ENCODE assay signal across 8 cellular contexts in genomic region chr4:78056265-78057129, GRCh38. TPM values are rescaled to one million over a fixed set of nuclear protein-coding genes. Genes with fewer than 3 reads are reported as not detected.
DNase-seq lines count a peak whose midpoint lies in the region; ATAC-seq and TF ChIP-seq lines count a peak whose summit lies in the region.

No MANE protein-coding gene starts in this region.

- peaks cover 65% of the 10 kb centered on the region for H3K27me3 Mint-ChIP-seq in activated T-helper 1 cell treated with anti-CD3 and anti-CD28 coated beads, Interleukin-12 subunit alpha, Interleukin-12 subunit beta, Interleukin-2, Interleukin-4 antibody, amounts not matched to agents 30 ng/mL and 10 ng/mL and 1 ng/mL, durations not matched to agents 14 hours and 24 hours and 36 hours (ENCODE audit: insufficient read depth)
- H3K27me3 Mint-ChIP-seq in neural crest cell (ENCODE audit: low read depth) = peaks cover 32% of the 10 kb centered on the region

- no peak overlapping the region for H3K27ac Mint-ChIP-seq in activated T-helper 1 cell treated with anti-CD3 and anti-CD28 coated beads, Interleukin-12 subunit alpha, Interleukin-12 subunit beta, Interleukin-2, Interleukin-4 antibody, amounts not matched to agents 30 ng/mL and 10 ng/mL and 1 ng/mL, durations not matched to agents 14 hours and 24 hours and 36 hours
- peak overlapping the region; percentile 79 for H3K27ac Mint-ChIP-seq in neural crest cell (ENCODE audit: unreplicated experiment)

- H3K36me3 Mint-ChIP-seq in activated T-helper 1 cell treated with anti-CD3 and anti-CD28 coated beads, Interleukin-12 subunit alpha, Interleukin-12 subunit beta, Interleukin-2, Interleukin-4 antibody, amounts not matched to agents 30 ng/mL and 10 ng/mL and 1 ng/mL, durations not matched to agents 14 hours and 24 hours and 36 hours (ENCODE audit: low read depth) = peaks cover 3% of the 10 kb centered on the region
- no peaks in the 10 kb centered on the region for H3K36me3 Mint-ChIP-seq in neural crest cell (ENCODE audit: low read depth)

- no peak for TF ChIP-seq CTCF in neural crest cell (conservative IDR thresholded peaks at IDR 0.05)

- intact Hi-C loops in activated T-helper 1 cell treated with anti-CD3 and anti-CD28 coated beads, Interleukin-12 subunit alpha, Interleukin-12 subunit beta, Interleukin-2, Interleukin-4 antibody, amounts not matched to agents 30 ng/mL and 10 ng/mL and 1 ng/mL, durations not matched to agents 14 hours and 24 hours and 36 hours (cut with micrococcal nuclease) = loop anchor here (10.0 kb wide), 1 partner anchor 258 kb away; no protein-coding TSS in a partner anchor

- H3K4me1 Mint-ChIP-seq in activated T-helper 1 cell treated with anti-CD3 and anti-CD28 coated beads, Interleukin-12 subunit alpha, Interleukin-12 subunit beta, Interleukin-2, Interleukin-4 antibody, amounts not matched to agents 30 ng/mL and 10 ng/mL and 1 ng/mL, durations not matched to agents 14 hours and 24 hours and 36 hours (ENCODE audit: low read depth) = peaks cover 30% of the 10 kb centered on the region
- peaks cover 31% of the 10 kb centered on the region for H3K4me1 Mint-ChIP-seq in neural crest cell

- ATAC-seq in GM18520 (IDR thresholded peaks at IDR 0.05; ENCODE audit: unreplicated experiment) (peak; percentile 49), HG03159 (IDR thresholded peaks at IDR 0.05; ENCODE audit: unreplicated experiment) (peak; percentile 70)

- no peaks in the 10 kb centered on the region for H3K9me3 Mint-ChIP-seq in activated T-helper 1 cell treated with anti-CD3 and anti-CD28 coated beads, Interleukin-12 subunit alpha, Interleukin-12 subunit beta, Interleukin-2, Interleukin-4 antibody, amounts not matched to agents 30 ng/mL and 10 ng/mL and 1 ng/mL, durations not matched to agents 14 hours and 24 hours and 36 hours
- H3K9me3 Mint-ChIP-seq in neural crest cell = no peaks in the 10 kb centered on the region

- peak overlapping the region; percentile 82 for H3K4me3 Mint-ChIP-seq in activated T-helper 1 cell treated with anti-CD3 and anti-CD28 coated beads, Interleukin-12 subunit alpha, Interleukin-12 subunit beta, Interleukin-2, Interleukin-4 antibody, amounts not matched to agents 30 ng/mL and 10 ng/mL and 1 ng/mL, durations not matched to agents 14 hours and 24 hours and 36 hours
- H3K4me3 Mint-ChIP-seq in neural crest cell = peak overlapping the region; percentile 91

- DNase-seq in AG20443 (ENCODE audit: low spot score) (peak; percentile 71), NCI-H226 (peak; percentile 89), germinal center (ENCODE audit: low spot score) (peak; percentile 67), neural crest cell (ENCODE audit: low read depth, low spot score) (peak; percentile 49), GDM1 (lab: John Stamatoyannopoulos, UW) (no peak)
- no peak for DNase-seq in activated T-helper 1 cell treated with anti-CD3 and anti-CD28 coated beads, Interleukin-12 subunit alpha, Interleukin-12 subunit beta, Interleukin-2, Interleukin-4 antibody, amounts not matched to agents 30 ng/mL and 10 ng/mL and 1 ng/mL, durations not matched to agents 14 hours and 24 hours and 36 hours (ENCODE audit: low spot score)

RNA-seq across cellular contexts. Expression of gene FRAS1, which starts 0.6 kb away (rescaled TPM):
- total RNA-seq in activated T-helper 1 cell treated with anti-CD3 and anti-CD28 coated beads, Interleukin-12 subunit alpha, Interleukin-12 subunit beta, Interleukin-2, Interleukin-4 antibody, amounts not matched to agents 30 ng/mL and 10 ng/mL and 1 ng/mL, durations not matched to agents 14 hours and 24 hours and 36 hours = not detected in 2 replicates
- 8.4 and 9.3 TPM in 2 replicates for total RNA-seq in neural crest cell

Comparison
In these comparisons a context has a peak if more than half of its experiments do, and no peak if none do; other contexts are left out.
1. DNase-seq: peak in AG20443 (single experiment), NCI-H226 (single experiment), germinal center (single experiment) and neural crest cell (single experiment); none in activated T-helper 1 cell treated with anti-CD3 and anti-CD28 coated beads, Interleukin-12 subunit alpha, Interleukin-12 subunit beta, Interleukin-2, Interleukin-4 antibody, amounts not matched to agents 30 ng/mL and 10 ng/mL and 1 ng/mL, durations not matched to agents 14 hours and 24 hours and 36 hours (single experiment) and GDM1 (single experiment).